8 cellular contexts compared by ENCODE assay signal in genomic region chr10:32445740-32446615, GRCh38. TPM values are rescaled to one million over a fixed set of nuclear protein-coding genes. Genes with fewer than 3 reads are reported as not detected.
DNase-seq lines count a peak whose midpoint lies in the region; ATAC-seq and TF ChIP-seq lines count a peak whose summit lies in the region.

Gene CCDC7, plus strand, starts transcription at chr10:32446140. Its CDS starts 5,503 bp downstream, at chr10:32451643.

- peak; percentile 99 for ATAC-seq in GM21360 (IDR thresholded peaks at IDR 0.05; ENCODE audit: unreplicated experiment)

- H3K4me1 Mint-ChIP-seq in Caco-2 (ENCODE audit: low read depth, unreplicated experiment) (no peaks in the 10 kb centered on the region), endothelial cell (ENCODE audit: unreplicated experiment) (peaks cover 7% of the 10 kb centered on the region), mesothelial cell of epicardium (peaks cover 9% of the 10 kb centered on the region)

- DNase-seq in Caco-2 = peak; percentile 83 to 91
- DNase-seq in HT1080 (ENCODE audit: low read depth) = peak; percentile 92
- DNase-seq in NOMO-1 treated with dmso at 0.1 percent for 144 hours (lab: John Stamatoyannopoulos, UW; ENCODE audit: unreplicated experiment) = peak; percentile 93
- peak; percentile 40 for DNase-seq in activated CD8-positive, alpha-beta memory T cell treated with anti-CD3 and anti-CD28 coated beads, Interleukin-2, amount 50 U/mL, for 1 hour (ENCODE audit: extremely low read depth)
- peak; percentile 86 for DNase-seq in endothelial cell (ENCODE audit: low spot score)
- peak; percentile 56 to 80 for DNase-seq in mesothelial cell of epicardium (ENCODE audit: low spot score in 2 of 2, unreplicated experiment in 2 of 2)
- DNase-seq in stimulated activated CD8-positive, alpha-beta memory T cell treated with anti-CD3 and anti-CD28 coated beads, Interleukin-15, amount 100 ng/mL, for 48 hours (ENCODE audit: low read depth in 2 of 2) = peak; percentile 76 to 80

- no TSS peak for BruUV-seq in Caco-2 (replicated peaks; lab: Mats Ljungman, UMichigan)

- H3K36me3 ChIP-seq in Caco-2 (ENCODE audit: control insufficient read depth, insufficient read depth, low read length) = no peaks in the 10 kb centered on the region

- H3K4me3 ChIP-seq in Caco-2 (ENCODE audit: low read depth, low read length) = peak within 1 kb of the TSS; percentile 59

- TF ChIP-seq CTCF in Caco-2 (IDR thresholded peaks at IDR 0.05; ENCODE audit: insufficient read depth in 1 of 2, low read depth in 1 of 2, low read length in 1 of 2, severe bottlenecking in 1 of 2, unreplicated experiment in 1 of 2) = peak; percentile 30 to 60
- TF ChIP-seq CTCF in endothelial cell (IDR thresholded peaks at IDR 0.05; ENCODE audit: unreplicated experiment) = peak; percentile 15
- TF ChIP-seq CTCF in mesothelial cell of epicardium (IDR thresholded peaks at IDR 0.05; ENCODE audit: unreplicated experiment) = no peak

- H3K4me3 Mint-ChIP-seq in Caco-2 (ENCODE audit: unreplicated experiment) (peak within 1 kb of the TSS; percentile 73), endothelial cell (ENCODE audit: unreplicated experiment) (peak within 1 kb of the TSS; percentile 96), mesothelial cell of epicardium (peak within 1 kb of the TSS; percentile 84)

- H3K9me3 Mint-ChIP-seq in Caco-2 (ENCODE audit: unreplicated experiment) = no peaks in the 10 kb centered on the region
- no peaks in the 10 kb centered on the region for H3K9me3 Mint-ChIP-seq in endothelial cell (ENCODE audit: unreplicated experiment)
- peaks cover 5% of the 10 kb centered on the region for H3K9me3 Mint-ChIP-seq in mesothelial cell of epicardium

- H3K27me3 Mint-ChIP-seq in Caco-2 (ENCODE audit: insufficient read depth, unreplicated experiment) (no peaks in the 10 kb centered on the region), endothelial cell (ENCODE audit: unreplicated experiment) (peaks cover 2% of the 10 kb centered on the region), mesothelial cell of epicardium (ENCODE audit: low read depth) (peaks cover 20% of the 10 kb centered on the region)

- H3K9me3 ChIP-seq in Caco-2 = no peaks in the 10 kb centered on the region

- no peaks in the 10 kb centered on the region for H3K27me3 ChIP-seq in Caco-2 (replicated peaks; ENCODE audit: control insufficient read depth, insufficient read depth, low read length)

- 0 out of 2 replicates have a peak, but pooled peaks cover 5% of the 10 kb centered on the region for H3K4me1 ChIP-seq in Caco-2

- H3K36me3 Mint-ChIP-seq in Caco-2 (ENCODE audit: insufficient read depth, unreplicated experiment) = no peaks in the 10 kb centered on the region
- no peaks in the 10 kb centered on the region for H3K36me3 Mint-ChIP-seq in endothelial cell (ENCODE audit: low read depth, unreplicated experiment)
- no peaks in the 10 kb centered on the region for H3K36me3 Mint-ChIP-seq in mesothelial cell of epicardium

- H3K27ac Mint-ChIP-seq in Caco-2 (ENCODE audit: unreplicated experiment) (peak within 1 kb of the TSS; percentile 92), endothelial cell (ENCODE audit: unreplicated experiment) (peak within 1 kb of the TSS; percentile 99), mesothelial cell of epicardium (peak within 1 kb of the TSS; percentile 98)

- intact Hi-C loops in Caco-2 (cut with micrococcal nuclease; ENCODE audit: unreplicated experiment) = loop anchor here (2.0 to 5.0 kb wide), 3 partner anchors 67 to 684 kb away; no protein-coding TSS in a partner anchor

- POLR2A ChIA-PET in Caco-2 (lab: Charles Lee) = interaction anchor here (0.6 to 1.2 kb wide), 4 partner anchors 8 to 536 kb away, joined by 3 to 4 read pairs (median 3); no protein-coding TSS in a partner anchor

- CTCF ChIA-PET in Caco-2 (lab: Charles Lee) = interaction anchor here (0.6 to 0.8 kb wide), 3 partner anchors 14 to 67 kb away, joined by 3 to 4 read pairs (median 3); no protein-coding TSS in a partner anchor

RNA-seq across cellular contexts. Expression of gene CCDC7, which starts in this region (rescaled TPM):
- total RNA-seq in Caco-2 (2022) (0.72 and 1.2 TPM in 2 replicates), endothelial cell (ENCODE audit: unreplicated experiment) (5.4 TPM), mesothelial cell of epicardium (11.1 to 12.7 TPM (median 12.6 TPM) in 3 replicates)
- 1.5 and 2.4 TPM in 2 replicates for total RNA-seq in HT1080 (2014; rRNA removed; shearing (Covaris generic))
- polyA plus RNA-seq in HT1080 (2015; cell fraction: cytosol; rRNA removed) = 0.60 and 1.1 TPM in 2 replicates
- 1.1 and 2.1 TPM in 2 replicates for polyA plus RNA-seq in HT1080 (2015; cell fraction: nucleus; rRNA removed)

Comparison
In these comparisons a context has a peak if more than half of its experiments do, and no peak if none do; other contexts are left out.
1. Peak in every context shown above with its lines: DNase-seq, ATAC-seq and H3K4me3 ChIP-seq.
2. DNase-seq: peak in every context shown above with its lines; median percentile 93 in NOMO-1 treated with dmso at 0.1 percent for 144 hours; 92 in HT1080; 87 in Caco-2; 86 in endothelial cell; 78 in stimulated activated CD8-positive, alpha-beta memory T cell treated with anti-CD3 and anti-CD28 coated beads, Interleukin-15, amount 100 ng/mL, for 48 hours; 68 in mesothelial cell of epicardium; 40 in activated CD8-positive, alpha-beta memory T cell treated with anti-CD3 and anti-CD28 coated beads, Interleukin-2, amount 50 U/mL, for 1 hour.